In the genomic region with DNA sequence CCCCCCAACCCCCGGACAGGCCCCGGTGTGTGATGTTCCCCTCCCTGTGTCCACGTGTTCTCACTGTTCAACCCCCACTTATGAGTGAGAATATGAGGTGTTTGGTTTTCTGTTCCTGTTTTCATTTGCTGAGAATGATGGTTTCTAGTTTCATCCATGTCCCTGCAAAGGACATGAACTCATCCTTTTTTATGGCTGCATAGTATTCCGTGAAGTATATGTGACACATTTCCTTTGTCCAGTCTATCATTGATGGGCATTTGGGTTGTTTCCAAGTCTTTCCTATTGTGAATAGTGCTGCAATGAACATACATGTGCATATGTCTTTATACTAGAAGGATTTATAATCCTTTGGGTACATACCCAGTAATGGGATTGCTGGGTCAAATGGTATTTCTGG, we compare ENCODE assay signal across 10 cellular contexts. TPM values are rescaled to one million over a fixed set of nuclear protein-coding genes. Genes with fewer than 3 reads are reported as not detected.
"Had no signal": no experiment of that assay in that cellular context is flagged by ENCODE, and none has a peak within 500 bp of the region (broad histone marks: within the 10 kb centered on the region; RNA-seq: fewer than 3 reads in every experiment).

No MANE protein-coding gene starts in this region.

RNA-seq across cellular contexts. Expression of gene CYP24A1, which starts 42.7 kb away (rescaled TPM):
- total RNA-seq: activated CD4-positive, alpha-beta memory T cell treated with anti-CD3 and anti-CD28 coated beads, Interleukin-2, amount 10 ng/mL, durations not matched to agents 7 days and 5 days; activated CD4-positive, alpha-beta T cell treated with anti-CD3 and anti-CD28 coated beads, Interleukin-2, amount 10 ng/mL, durations not matched to agents 7 days and 5 days; activated CD8-positive, alpha-beta memory T cell treated with anti-CD3 and anti-CD28 coated beads, Interleukin-2, amount 10 ng/mL, durations not matched to agents 7 days and 5 days; activated CD8-positive, alpha-beta T cell treated with anti-CD3 and anti-CD28 coated beads, Interleukin-2, amount 10 ng/mL, durations not matched to agents 7 days and 5 days; activated T-helper 2 cell treated with anti-CD3 and anti-CD28 coated beads, Interferon-gamma antibody, Interleukin-2, Interleukin-4, amounts not matched to agents 10 μg/mL and 5 μg/mL and 100 μg/mL, durations not matched to agents 14 hours and 24 hours and 36 hours; ascending aorta; cardiac muscle cell; chondrocyte; T-helper 2 cell treated with Interferon-gamma antibody and Interleukin-4, amounts not matched to agents 100 ng/mL and 5 ng/mL, for 36 hours; WTC11 had no signal
- polyA plus RNA-seq: cardiac muscle cell had no signal
